In genomic region chr6:21915707-21916399, GRCh38 we compare ENCODE assay signal across 9 cellular contexts.
A peak's percentile ranks its signal among the peaks of the same experiment; 100 is the strongest.
DNase-seq lines count a peak whose midpoint lies in the region; ATAC-seq and TF ChIP-seq lines count a peak whose summit lies in the region.
"Had no signal": no experiment of that assay in that cellular context is flagged by ENCODE, and none has a peak within 500 bp of the region (broad histone marks: within the 10 kb centered on the region; RNA-seq: fewer than 3 reads in every experiment).

No MANE protein-coding gene starts in this region.

- peak; percentile 52 for ATAC-seq in GM18907 (IDR thresholded peaks at IDR 0.05; ENCODE audit: unreplicated experiment)
- peak; percentile 34 for ATAC-seq in left lung
- no peak for ATAC-seq in HG02678 (IDR thresholded peaks at IDR 0.05; ENCODE audit: unreplicated experiment)

- CTCF ChIA-PET in AG04450 (lab: Charles Lee) = interaction anchor here (1.2 to 1.3 kb wide), 2 partner anchors 27 to 1532 kb away, joined by 3 read pairs; no protein-coding TSS in a partner anchor

- H3K27me3 ChIP-seq in AG04450 (ENCODE audit: control insufficient read depth, insufficient read depth, low read length) (no peaks in the 10 kb centered on the region), left lung (no peaks in the 10 kb centered on the region)

- H3K9me3 ChIP-seq in AG04450 (ENCODE audit: control insufficient read depth, insufficient read depth, low read length) (no peaks in the 10 kb centered on the region), left lung (no peaks in the 10 kb centered on the region)

- DNase-seq in AG04450 (ENCODE audit: low read depth, low spot score) (no peak), left lung (no peak), NCI-H1417 treated with DMSO at 0.1 percent for 48 hours (lab: John Stamatoyannopoulos, UW) (no peak), ureter (ENCODE audit: low spot score) (no peak)
- DNase-seq in effector CD4-positive, alpha-beta T cell = no peak
- DNase-seq: MM.1S had no signal

- TF ChIP-seq CTCF in AG04450 (IDR thresholded peaks at IDR 0.05; ENCODE audit: low read depth, low read length) = no peak
- no peak for TF ChIP-seq CTCF in WI38 (IDR thresholded peaks at IDR 0.05; ENCODE audit: low read depth, low read length)
- no peak for TF ChIP-seq CTCF in left lung (IDR thresholded peaks at IDR 0.05)

- H3K4me3 ChIP-seq in AG04450 (ENCODE audit: low read depth, low read length) (peak overlapping the region; percentile 40), WI38 (ENCODE audit: low read depth, low read length) (peak overlapping the region; percentile 44), left lung (no peak overlapping the region)

- H3K36me3 ChIP-seq in left lung = no peaks in the 10 kb centered on the region

- H3K27ac ChIP-seq in AG04450 (ENCODE audit: low read depth, low read length) (peak overlapping the region; percentile 12), left lung (peak overlapping the region; percentile 9 to 39)

- POLR2A ChIA-PET in AG04450 (lab: Yijun Ruan, JAX) = interaction anchor here (0.7 to 1.2 kb wide), 3 partner anchors 31 to 322 kb away, joined by 3 to 14 read pairs (median 4); partner anchors contain the start of gene SOX4

- H3K4me1 ChIP-seq in left lung = peaks cover 4 to 9% of the 10 kb centered on the region in 2 donors

- intact Hi-C loops in left lung (cut with DNase I) = no loop called here

Comparison
In these comparisons a context has a peak if more than half of its experiments do, and no peak if none do; other contexts are left out.
1. H3K4me3 ChIP-seq: peak in AG04450 (single experiment) and WI38 (single experiment); none in left lung (0 of 2).